In the genomic region with DNA sequence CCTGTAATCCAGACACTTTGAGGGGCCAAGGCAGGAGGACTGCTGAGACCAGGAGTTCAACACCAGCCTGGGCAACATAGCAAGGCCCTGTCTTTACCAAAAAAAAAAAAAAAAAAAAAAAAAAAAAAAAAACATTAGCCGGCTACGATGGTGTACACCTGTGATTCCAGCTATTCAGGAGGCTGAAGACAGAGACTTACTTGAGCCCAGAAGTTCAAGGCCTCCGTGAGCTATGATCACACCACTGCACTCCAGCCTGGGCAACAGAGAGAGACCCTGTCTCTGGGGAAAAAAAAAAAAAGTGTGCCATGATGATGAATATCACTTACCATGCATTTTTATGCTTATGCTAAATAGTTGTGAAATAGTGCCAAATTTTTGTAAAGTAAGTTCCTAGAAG, we compare ENCODE assay signal across 1 cellular context.
TF ChIP-seq lines count a peak whose summit lies in the region.

No MANE protein-coding gene starts in this region.

TF ChIP-seq in IMR-90, 13 proteins besides CTCF, POLR2A, EP300 and RAD21:
- 0 out of 2 replicates have a peak, but pooled peaks have one; percentile 10 for TF ChIP-seq CEBPB (IDR thresholded peaks at IDR 0.05; ENCODE audit: low read depth, low read length)
- no peak for TF ChIP-seq BHLHE40 (IDR thresholded peaks at IDR 0.05; ENCODE audit: low read depth, low read length)
TF ChIP-seq in IMR-90: peak in this region for 1.
